Comparison of ENCODE assay signal across 8 cellular contexts in the genomic region with DNA sequence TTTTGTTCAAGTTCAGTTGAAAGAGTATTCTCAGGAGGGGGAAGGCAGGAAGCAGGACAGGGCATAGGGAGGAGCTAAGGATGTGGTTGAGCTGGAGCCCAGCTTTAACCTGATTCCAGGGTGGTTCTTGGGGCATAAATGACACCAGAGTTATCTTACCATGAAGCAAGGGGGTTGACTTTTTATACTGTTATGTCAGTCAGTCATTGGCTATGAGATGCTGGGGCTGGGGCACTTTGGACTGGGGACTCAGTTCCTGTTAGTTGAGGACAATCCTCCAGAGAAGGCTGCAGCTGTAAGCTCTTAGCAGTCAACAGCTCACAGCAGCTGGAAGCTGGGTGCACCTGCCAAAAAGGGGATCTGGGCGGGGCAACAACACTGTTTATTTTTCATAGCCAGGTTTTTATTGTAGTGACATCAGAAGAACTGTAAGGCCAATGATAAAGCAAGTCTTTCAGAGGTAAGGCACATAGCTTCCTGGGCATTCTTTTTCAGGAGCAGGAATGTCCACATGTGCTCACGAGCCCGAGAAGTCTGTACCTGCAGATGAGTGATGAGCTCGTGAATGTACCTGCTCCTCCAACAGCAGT.
DNase-seq lines count a peak whose midpoint lies in the region; ATAC-seq lines count a peak whose summit lies in the region.

No MANE protein-coding gene starts in this region.

- H3K9ac ChIP-seq in mucosa of rectum (ENCODE audit: low read depth in 1 of 2, low read length in 2 of 2), result no peak overlapping the region
- no peak overlapping the region for H3K9ac ChIP-seq in neuronal stem cell (ENCODE audit: low read depth, low read length, poor library complexity)

- peak overlapping the region in 1 of 2 donors; percentile 17 for H3K4me3 ChIP-seq in mucosa of rectum (ENCODE audit: low read length in 2 of 2)
- H3K4me3 ChIP-seq in neuronal stem cell (ENCODE audit: low read length in 2 of 2), result no peak overlapping the region

- H3K27ac Mint-ChIP-seq in activated naive CD4-positive, alpha-beta T cell treated with anti-CD3 and anti-CD28 coated beads for 36 hours, result no peak overlapping the region

- no peak overlapping the region for H3K14ac ChIP-seq in neuronal stem cell (ENCODE audit: low read length)

- H2BK120ac ChIP-seq in neuronal stem cell (ENCODE audit: low read depth, low read length), result no peak overlapping the region

- no peak overlapping the region for H2AK5ac ChIP-seq in neuronal stem cell (ENCODE audit: low read depth, low read length)

- H3K27me3 ChIP-seq in mucosa of rectum (ENCODE audit: control insufficient read depth in 2 of 2, insufficient read depth in 2 of 2, low read length in 2 of 2) (no peaks in the 10 kb centered on the region), neuronal stem cell (ENCODE audit: control insufficient read depth in 3 of 3, insufficient read depth in 3 of 3, low read depth in 1 of 3, low read length in 3 of 3) (no peaks in the 10 kb centered on the region)

- no peak overlapping the region for H3K23ac ChIP-seq in neuronal stem cell (ENCODE audit: low read depth, low read length, poor library complexity)

- no peak overlapping the region for H2BK12ac ChIP-seq in neuronal stem cell (ENCODE audit: low read length)

- intact Hi-C loops in activated naive CD4-positive, alpha-beta T cell treated with anti-CD3 and anti-CD28 coated beads for 36 hours (cut with micrococcal nuclease), result no loop called here

- peaks cover 1% of the 10 kb centered on the region for H3K9me3 Mint-ChIP-seq in activated naive CD4-positive, alpha-beta T cell treated with anti-CD3 and anti-CD28 coated beads for 36 hours

- H3K4me1 ChIP-seq in mucosa of rectum (ENCODE audit: control insufficient read depth in 2 of 2, insufficient read depth in 2 of 2, low read length in 2 of 2), result peaks cover 0 to 8% of the 10 kb centered on the region in 2 donors
- no peaks in the 10 kb centered on the region for H3K4me1 ChIP-seq in neuronal stem cell (ENCODE audit: control insufficient read depth in 2 of 2, insufficient read depth in 1 of 2, low read depth in 1 of 2, low read length in 2 of 2)

- no peaks in the 10 kb centered on the region for H3K27me3 Mint-ChIP-seq in activated naive CD4-positive, alpha-beta T cell treated with anti-CD3 and anti-CD28 coated beads for 36 hours (ENCODE audit: low read depth)

- no peak overlapping the region for H3K4me2 ChIP-seq in neuronal stem cell (ENCODE audit: insufficient read depth, low read length, poor library complexity, severe bottlenecking)

- no peaks in the 10 kb centered on the region for H3K79me1 ChIP-seq in neuronal stem cell (ENCODE audit: low read depth, low read length)

- peak; percentile 43 for ATAC-seq in HG03097 (IDR thresholded peaks at IDR 0.05; ENCODE audit: low FRiP score, unreplicated experiment)

- H3K4me1 Mint-ChIP-seq in activated naive CD4-positive, alpha-beta T cell treated with anti-CD3 and anti-CD28 coated beads for 36 hours (ENCODE audit: low read depth), result peaks cover 17% of the 10 kb centered on the region

- no peak overlapping the region for H2BK15ac ChIP-seq in neuronal stem cell (ENCODE audit: low read length)

- no peaks in the 10 kb centered on the region for H3K36me3 Mint-ChIP-seq in activated naive CD4-positive, alpha-beta T cell treated with anti-CD3 and anti-CD28 coated beads for 36 hours (ENCODE audit: low read depth)

- DNase-seq in activated naive CD4-positive, alpha-beta T cell treated with anti-CD3 and anti-CD28 coated beads for 36 hours, result peak; percentile 12
- DNase-seq in activated naive CD4-positive, alpha-beta T cell treated with Interleukin-2 at 50 U/mL for 16 hours, result no peak
- DNase-seq in NCI-H748 treated with DMSO at 0.1 percent for 48 hours (lab: John Stamatoyannopoulos, UW), result peak; percentile 49
- no peak for DNase-seq in cortex of kidney (lab: John Stamatoyannopoulos, UW)
- DNase-seq in activated CD4-positive, alpha-beta T cell treated with anti-CD3 and anti-CD28 coated beads for 1 hour, result no peak
- DNase-seq in neuronal stem cell (ENCODE audit: low spot score), result no peak

- no peak overlapping the region for H3K18ac ChIP-seq in neuronal stem cell (ENCODE audit: low read length)

- H3K36me3 ChIP-seq in mucosa of rectum (ENCODE audit: control insufficient read depth in 2 of 2, insufficient read depth in 2 of 2, low read length in 2 of 2) (no peaks in the 10 kb centered on the region), neuronal stem cell (replicated peaks in 1 of 2; ENCODE audit: control insufficient read depth in 2 of 2, insufficient read depth in 2 of 2, low read length in 2 of 2) (no peaks in the 10 kb centered on the region)

- WGBS in neuronal stem cell (ENCODE audit: extremely low coverage in 2 of 2, insufficient read length in 2 of 2, insufficient replicate concordance in 1 of 2), 2 donors, result no CpG with 5 or more reads among the region's 4 CpGs

- CTCF ChIA-PET in activated naive CD4-positive, alpha-beta T cell treated with anti-CD3 and anti-CD28 coated beads for 36 hours (lab: Charles Lee), result interaction anchor here (1.2 to 1.4 kb wide), 2 partner anchors 22 to 80 kb away, joined by 3 read pairs; no protein-coding TSS in a partner anchor

- H2AFZ ChIP-seq in neuronal stem cell (ENCODE audit: low read length), result no peak overlapping the region

- H4K91ac ChIP-seq in neuronal stem cell (ENCODE audit: low read depth, low read length, poor library complexity), result no peak overlapping the region

- H3K4me3 Mint-ChIP-seq in activated naive CD4-positive, alpha-beta T cell treated with anti-CD3 and anti-CD28 coated beads for 36 hours, result no peak overlapping the region

- no peak overlapping the region for H4K8ac ChIP-seq in neuronal stem cell (ENCODE audit: low read depth, low read length)

- H3K27ac ChIP-seq in mucosa of rectum (ENCODE audit: low read depth in 2 of 2, low read length in 2 of 2), result peak overlapping the region; percentile 44 to 52
- no peak overlapping the region for H3K27ac ChIP-seq in neuronal stem cell (replicated peaks; ENCODE audit: low read length)

- no peak overlapping the region for H3K4ac ChIP-seq in neuronal stem cell (ENCODE audit: low read length)

- no peak overlapping the region for H2BK5ac ChIP-seq in neuronal stem cell (ENCODE audit: low read length)

- H3K9me3 ChIP-seq in mucosa of rectum (ENCODE audit: control insufficient read depth in 2 of 2, low read length in 2 of 2) (no peaks in the 10 kb centered on the region), neuronal stem cell (replicated peaks in 1 of 2; ENCODE audit: control insufficient read depth in 2 of 2, insufficient read depth in 1 of 2, low read depth in 1 of 2, low read length in 2 of 2) (no peaks in the 10 kb centered on the region)

Comparison
In these comparisons a context has a peak if more than half of its experiments do, and no peak if none do; other contexts are left out.
1. DNase-seq: peak in activated naive CD4-positive, alpha-beta T cell treated with anti-CD3 and anti-CD28 coated beads for 36 hours (single experiment) and NCI-H748 treated with DMSO at 0.1 percent for 48 hours (single experiment); none in activated naive CD4-positive, alpha-beta T cell treated with Interleukin-2 at 50 U/mL for 16 hours (single experiment), cortex of kidney (single experiment), activated CD4-positive, alpha-beta T cell treated with anti-CD3 and anti-CD28 coated beads for 1 hour (single experiment) and neuronal stem cell (single experiment).